Comparison of ENCODE assay signal across 9 cellular contexts in genomic region chr9:14180077-14180941, GRCh38.
DNase-seq lines count a peak whose midpoint lies in the region; ATAC-seq and TF ChIP-seq lines count a peak whose summit lies in the region.
"Had no signal": no experiment of that assay in that cellular context is flagged by ENCODE, and none has a peak within 500 bp of the region (broad histone marks: within the 10 kb centered on the region; RNA-seq: fewer than 3 reads in every experiment).

No MANE protein-coding gene starts in this region.

- no peak for ATAC-seq in activated T-cell treated with anti-CD3 and anti-CD28 coated beads, Interleukin-2, amount 50 U/mL, for 4 hours

- no peak for TF ChIP-seq EP300 in esophagus muscularis mucosa (IDR thresholded peaks at IDR 0.05)

- no peak for TF ChIP-seq POLR2A in esophagus muscularis mucosa (IDR thresholded peaks at IDR 0.05; ENCODE audit: low read depth)

- H3K27me3 Mint-ChIP-seq in activated T-cell treated with anti-CD3 and anti-CD28 coated beads, Interleukin-2, amount 50 U/mL, for 4 hours (ENCODE audit: low read depth) = peaks cover 2% of the 10 kb centered on the region

- H3K27ac ChIP-seq in esophagus muscularis mucosa (replicated peaks in 1 of 4) (peak overlapping the region; percentile 53 to 71 (median 59)), muscle layer of colon (ENCODE audit: low read depth, low read length) (peak overlapping the region; percentile 18), urinary bladder (ENCODE audit: low read depth) (peak overlapping the region; percentile 23)

- no peaks in the 10 kb centered on the region for H3K27me3 ChIP-seq in esophagus muscularis mucosa
- H3K27me3 ChIP-seq in muscle layer of colon (ENCODE audit: control insufficient read depth in 1 of 2, insufficient read depth in 2 of 2, low read length in 2 of 2) = no peaks in the 10 kb centered on the region
- H3K27me3 ChIP-seq in H7 (ENCODE audit: control insufficient read depth, insufficient read depth, low read length) = no peaks in the 10 kb centered on the region

- no peak overlapping the region for H3K4me3 Mint-ChIP-seq in activated T-cell treated with anti-CD3 and anti-CD28 coated beads, Interleukin-2, amount 50 U/mL, for 4 hours

- H3K4me1 ChIP-seq in esophagus muscularis mucosa (peaks cover 33 to 44% (median 37%) of the 10 kb centered on the region in 4 donors), muscle layer of colon (ENCODE audit: insufficient read depth, low read length) (peaks cover 36% of the 10 kb centered on the region), urinary bladder (ENCODE audit: insufficient read depth) (no peaks in the 10 kb centered on the region)

- no peaks in the 10 kb centered on the region for H3K36me3 Mint-ChIP-seq in activated T-cell treated with anti-CD3 and anti-CD28 coated beads, Interleukin-2, amount 50 U/mL, for 4 hours (ENCODE audit: insufficient read depth)

- TF ChIP-seq CTCF in esophagus muscularis mucosa (IDR thresholded peaks at IDR 0.05) = no peak

- no peaks in the 10 kb centered on the region for H3K36me3 ChIP-seq in esophagus muscularis mucosa
- no peaks in the 10 kb centered on the region for H3K36me3 ChIP-seq in muscle layer of colon (ENCODE audit: insufficient read depth, low read length)
- H3K36me3 ChIP-seq in urinary bladder (ENCODE audit: insufficient read depth) = peaks cover 2% of the 10 kb centered on the region
- no peaks in the 10 kb centered on the region for H3K36me3 ChIP-seq in H7 (replicated peaks; ENCODE audit: control insufficient read depth, insufficient read depth, low read length)

- H3K9ac ChIP-seq in muscle layer of colon (ENCODE audit: low read length) = peak overlapping the region; percentile 36

- intact Hi-C loops in esophagus muscularis mucosa (cut with DNase I) = no loop called here

- WGBS in esophagus muscularis mucosa = 47% methylated on average over 11 of the region's 11 CpGs
- 43% methylated on average over 11 of the region's 11 CpGs for WGBS in urinary bladder

- H3K9me3 Mint-ChIP-seq in activated T-cell treated with anti-CD3 and anti-CD28 coated beads, Interleukin-2, amount 50 U/mL, for 4 hours = no peaks in the 10 kb centered on the region

- H3K4me3 ChIP-seq in esophagus muscularis mucosa = peak overlapping the region; percentile 26 to 43 (median 34)
- peak overlapping the region; percentile 22 to 50 for H3K4me3 ChIP-seq in muscle layer of colon (ENCODE audit: low read depth in 1 of 2, low read length in 2 of 2)
- H3K4me3 ChIP-seq in urinary bladder (ENCODE audit: low read depth, low read length) = no peak overlapping the region
- H3K4me3 ChIP-seq in H7 (ENCODE audit: insufficient read depth, low read depth, low read length) = no peak overlapping the region

- no peaks in the 10 kb centered on the region for H3K4me1 Mint-ChIP-seq in activated T-cell treated with anti-CD3 and anti-CD28 coated beads, Interleukin-2, amount 50 U/mL, for 4 hours (ENCODE audit: low read depth)

- H3K9me3 ChIP-seq in esophagus muscularis mucosa = no peaks in the 10 kb centered on the region
- H3K9me3 ChIP-seq in muscle layer of colon (ENCODE audit: low read length) = no peaks in the 10 kb centered on the region

- DNase-seq in NCI-H69 (lab: John Stamatoyannopoulos, UW) (peak; percentile 94), esophagus muscularis mucosa (ENCODE audit: extremely low spot score) (no peak), H7 (no peak)
- no peak for DNase-seq in activated T-cell treated with anti-CD3 and anti-CD28 coated beads, Interleukin-2, amount 50 U/mL, for 4 hours
- no peak for DNase-seq in NK-92 treated with Interleukin-12 subunit alpha and Interleukin-12 subunit beta, amount 100 ng/mL, for 24 hours (lab: John Stamatoyannopoulos, UW)
- DNase-seq: effector memory CD4-positive, alpha-beta T cell; NCI-H510A had no signal

Comparison
In these comparisons a context has a peak if more than half of its experiments do, and no peak if none do; other contexts are left out.
1. H3K4me3 ChIP-seq: peak in esophagus muscularis mucosa (4 of 4) and muscle layer of colon (2 of 2); none in urinary bladder (single experiment) and H7 (single experiment).
2. Peak in every context shown above with its lines, with median percentiles within 50 percentile points of each other: H3K27ac ChIP-seq.